Comparison of ENCODE assay signal across 8 cellular contexts in genomic region chr7:33128631-33128989, GRCh38.
A peak's percentile ranks its signal among the peaks of the same experiment; 100 is the strongest.
DNase-seq lines count a peak whose midpoint lies in the region; ATAC-seq and TF ChIP-seq lines count a peak whose summit lies in the region.

No MANE protein-coding gene starts in this region.

- no peaks in the 10 kb centered on the region for H3K27me3 Mint-ChIP-seq in central memory CD8-positive, alpha-beta T cell

- no peaks in the 10 kb centered on the region for H3K36me3 ChIP-seq in mucosa of rectum (ENCODE audit: control insufficient read depth in 2 of 2, insufficient read depth in 2 of 2, low read length in 2 of 2)

- peak overlapping the region; percentile 95 for H3K4me3 Mint-ChIP-seq in central memory CD8-positive, alpha-beta T cell

- H3K4me1 Mint-ChIP-seq in central memory CD8-positive, alpha-beta T cell: peaks cover 30% of the 10 kb centered on the region

- H3K27ac Mint-ChIP-seq in central memory CD8-positive, alpha-beta T cell (ENCODE audit: low read depth): peak overlapping the region; percentile 92

- no peak for ATAC-seq in central memory CD8-positive, alpha-beta T cell (replicated peaks; ENCODE audit: extremely low read depth, poor library complexity, severe bottlenecking)
- no peak for ATAC-seq in HG03095 (IDR thresholded peaks at IDR 0.05; ENCODE audit: unreplicated experiment)

- TF ChIP-seq CTCF in 22Rv1 (IDR thresholded peaks at IDR 0.05) (no peak), GM20000 (IDR thresholded peaks at IDR 0.05; ENCODE audit: extremely low read depth, missing control alignments) (no peak)

- peak overlapping the region; percentile 60 to 88 for H3K9ac ChIP-seq in mucosa of rectum (ENCODE audit: low read depth in 1 of 2, low read length in 2 of 2)

- peaks cover 5% of the 10 kb centered on the region for H3K36me3 Mint-ChIP-seq in central memory CD8-positive, alpha-beta T cell (ENCODE audit: insufficient read depth)

- DNase-seq in HuH-7.5 (ENCODE audit: low spot score) (peak; percentile 18), SIG-M5 treated with dmso at 0.1 percent for 504 hours (lab: John Stamatoyannopoulos, UW; ENCODE audit: unreplicated experiment) (no peak), GM20000 (ENCODE audit: low spot score) (no peak)
- DNase-seq in central memory CD8-positive, alpha-beta T cell (ENCODE audit: low spot score in 2 of 2): no peak
- DNase-seq in stimulated activated CD4-positive, alpha-beta T cell treated with anti-CD3 and anti-CD28 coated beads, Interleukin-4, amount 100 ng/mL, for 24 hours: no peak

- no peaks in the 10 kb centered on the region for H3K9me3 ChIP-seq in mucosa of rectum (ENCODE audit: control insufficient read depth in 2 of 2, low read length in 2 of 2)

- H3K4me1 ChIP-seq in mucosa of rectum (ENCODE audit: control insufficient read depth in 2 of 2, insufficient read depth in 2 of 2, low read length in 2 of 2): peaks cover 4 to 7% of the 10 kb centered on the region in 2 donors

- no peaks in the 10 kb centered on the region for H3K27me3 ChIP-seq in mucosa of rectum (ENCODE audit: control insufficient read depth in 2 of 2, insufficient read depth in 2 of 2, low read length in 2 of 2)

- H3K27ac ChIP-seq in 22Rv1 (peak overlapping the region; percentile 75), mucosa of rectum (ENCODE audit: low read depth in 2 of 2, low read length in 2 of 2) (peak overlapping the region; percentile 82 to 88)

- peak overlapping the region; percentile 91 to 99 for H3K4me3 ChIP-seq in mucosa of rectum (ENCODE audit: low read length in 2 of 2)

- no peaks in the 10 kb centered on the region for H3K9me3 Mint-ChIP-seq in central memory CD8-positive, alpha-beta T cell
